21 cellular contexts compared by ENCODE assay signal in genomic region chr17:83036666-83037065, GRCh38.
"Had no signal": no experiment of that assay in that cellular context is flagged by ENCODE, and none has a peak within 500 bp of the region (broad histone marks: within the 10 kb centered on the region; RNA-seq: fewer than 3 reads in every experiment).

No MANE protein-coding gene starts in this region.

- H3K9me3 ChIP-seq: breast epithelium, testis had no signal

- H3K27ac Mint-ChIP-seq: activated naive CD8-positive, alpha-beta T cell treated with anti-CD3 and anti-CD28 coated beads for 36 hours; activated T-cell treated with anti-CD3 and anti-CD28 coated beads, Interleukin-2, amount 50 U/mL, for 24 hours; activated T-helper 17 cell treated with anti-CD3 and anti-CD28 coated beads, Interleukin-2, amount 50 U/mL, for 72 hours; mesothelial cell of epicardium had no signal

- H3K36me3 ChIP-seq: breast epithelium had no signal

- H3K4me1 Mint-ChIP-seq: activated naive CD8-positive, alpha-beta T cell treated with anti-CD3 and anti-CD28 coated beads for 36 hours; central memory CD8-positive, alpha-beta T cell; mesothelial cell of epicardium; WTC11 had no signal

- ATAC-seq: activated T-helper 17 cell treated with anti-CD3 and anti-CD28 coated beads, Interleukin-2, amount 50 U/mL, for 72 hours; naive thymus-derived CD8-positive, alpha-beta T cell; WTC11 had no signal

- FAIRE-seq: astrocyte, colon, kidney had no signal

- H3K4me3 ChIP-seq: breast epithelium, dorsolateral prefrontal cortex, left ventricle myocardium inferior, SJCRH30, testis had no signal

- DNase-seq: activated CD4-positive, alpha-beta T cell treated with anti-CD3 and anti-CD28 coated beads, Interleukin-2, amount 50 U/mL, for 4 hours; activated naive CD4-positive, alpha-beta T cell treated with Interleukin-2 at 50 U/mL for 16 hours; activated naive CD8-positive, alpha-beta T cell treated with anti-CD3 and anti-CD28 coated beads for 36 hours; activated T-cell treated with anti-CD3 and anti-CD28 coated beads, Interleukin-2, amount 50 U/mL, for 24 hours; dorsolateral prefrontal cortex; kidney; left ventricle myocardium inferior; naive thymus-derived CD8-positive, alpha-beta T cell; SJCRH30; stimulated activated CD4-positive, alpha-beta T cell treated with anti-CD3 and anti-CD28 coated beads, Interleukin-4, amount 100 ng/mL, for 1 hour; stimulated activated naive CD4-positive, alpha-beta T cell; T-helper 1 cell; testis had no signal

- H3K27ac ChIP-seq: breast epithelium, dorsolateral prefrontal cortex, epithelial cell of prostate, left ventricle myocardium inferior, SJCRH30, testis had no signal

- H3K27me3 Mint-ChIP-seq: activated naive CD8-positive, alpha-beta T cell treated with anti-CD3 and anti-CD28 coated beads for 36 hours; activated T-cell treated with anti-CD3 and anti-CD28 coated beads, Interleukin-2, amount 50 U/mL, for 24 hours; activated T-helper 17 cell treated with anti-CD3 and anti-CD28 coated beads, Interleukin-2, amount 50 U/mL, for 72 hours; central memory CD8-positive, alpha-beta T cell; naive thymus-derived CD8-positive, alpha-beta T cell had no signal

- H3K4me3 Mint-ChIP-seq: activated naive CD8-positive, alpha-beta T cell treated with anti-CD3 and anti-CD28 coated beads for 36 hours; activated T-cell treated with anti-CD3 and anti-CD28 coated beads, Interleukin-2, amount 50 U/mL, for 24 hours; activated T-helper 17 cell treated with anti-CD3 and anti-CD28 coated beads, Interleukin-2, amount 50 U/mL, for 72 hours; central memory CD8-positive, alpha-beta T cell; mesothelial cell of epicardium; naive thymus-derived CD8-positive, alpha-beta T cell; WTC11 had no signal

- H3K27me3 ChIP-seq: breast epithelium, dorsolateral prefrontal cortex, SJCRH30, testis had no signal

- H3K4me1 ChIP-seq: breast epithelium, left ventricle myocardium inferior, SJCRH30, testis had no signal
